ENCODE assay signal across 18 cellular contexts in the genomic region with DNA sequence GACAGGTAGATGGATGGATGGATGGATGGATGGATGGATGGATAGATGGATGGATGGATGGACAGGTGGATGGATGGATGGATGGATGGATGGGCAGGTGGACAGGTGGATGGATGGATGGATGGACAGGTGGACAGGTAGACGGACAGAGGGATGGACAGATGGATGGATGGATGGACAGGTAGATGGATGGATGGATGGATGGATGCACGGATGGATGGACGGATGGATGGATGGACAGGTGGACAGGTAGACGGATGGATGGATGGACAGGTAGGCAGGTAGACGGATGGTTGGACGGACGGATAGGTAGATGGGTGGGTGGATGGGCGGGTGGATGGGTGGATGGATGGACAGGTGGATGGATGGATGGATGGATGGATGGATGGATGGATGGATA.
"Had no signal": no experiment of that assay in that cellular context is flagged by ENCODE, and none has a peak within 500 bp of the region (broad histone marks: within the 10 kb centered on the region; RNA-seq: fewer than 3 reads in every experiment).

No MANE protein-coding gene starts in this region.

- H3K27ac ChIP-seq: body of pancreas, dorsolateral prefrontal cortex, thyroid gland, uterus had no signal

- H3K4me3 ChIP-seq: body of pancreas, dorsolateral prefrontal cortex, gastrocnemius medialis, heart left ventricle, thyroid gland, uterus had no signal

- H3K4me1 ChIP-seq: body of pancreas, gastrocnemius medialis, thyroid gland, uterus had no signal

- H3K27me3 ChIP-seq: body of pancreas, dorsolateral prefrontal cortex, gastrocnemius medialis, heart left ventricle, thyroid gland, uterus had no signal

- DNase-seq: activated CD4-positive, alpha-beta memory T cell treated with anti-CD3 and anti-CD28 coated beads for 36 hours; activated naive CD4-positive, alpha-beta T cell; activated T-cell treated with anti-CD3 and anti-CD28 coated beads for 4 hours; body of pancreas; caudate nucleus; gastrocnemius medialis; kidney glomerular epithelial cell; mesendoderm; natural killer cell; nucleus accumbens; stimulated activated CD4-positive, alpha-beta T cell treated with anti-CD3 and anti-CD28 coated beads, Interleukin-12 subunit alpha, Interleukin-12 subunit beta, amount 100 ng/mL, for 4 hours; stimulated activated CD4-positive, alpha-beta T cell treated with anti-CD3 and anti-CD28 coated beads, Interleukin-1b, Interleukin-23, amount 100 ng/mL, for 48 hours; stimulated activated CD8-positive, alpha-beta memory T cell treated with anti-CD3 and anti-CD28 coated beads, Interleukin-4, amount 100 ng/mL, for 48 hours; stimulated activated naive CD4-positive, alpha-beta T cell; thyroid gland; uterus had no signal

- ATAC-seq: body of pancreas had no signal

- H3K9me3 ChIP-seq: body of pancreas, gastrocnemius medialis, thyroid gland, uterus had no signal

- H3K36me3 ChIP-seq: uterus had no signal
